ENCODE assay signal across 34 cellular contexts in the genomic region with DNA sequence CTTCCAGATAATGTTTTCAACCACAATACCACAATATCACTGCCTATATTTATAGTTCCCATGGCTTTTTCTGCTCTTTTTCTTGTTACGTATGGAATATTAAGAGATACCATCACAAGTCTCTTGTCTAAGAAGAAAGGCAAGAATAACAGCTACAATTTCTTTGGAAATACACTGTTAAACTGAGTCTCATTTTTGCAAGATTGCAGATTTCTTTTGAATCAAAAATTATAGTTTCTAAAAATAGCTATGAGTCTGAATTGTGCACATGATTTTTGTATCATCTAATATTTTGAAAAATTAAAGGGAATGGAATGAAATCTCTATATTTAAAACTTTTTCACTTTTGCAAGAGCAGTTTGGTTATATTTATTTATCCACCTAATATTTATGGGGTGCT. TPM values are rescaled to one million over a fixed set of nuclear protein-coding genes. Genes with fewer than 3 reads are reported as not detected.
"Had no signal": no experiment of that assay in that cellular context is flagged by ENCODE, and none has a peak within 500 bp of the region (broad histone marks: within the 10 kb centered on the region; RNA-seq: fewer than 3 reads in every experiment).

No MANE protein-coding gene starts in this region.

- H3K9ac ChIP-seq: neural progenitor cell, parathyroid adenoma had no signal

- H3K4me3 ChIP-seq: neural progenitor cell, ovary, psoas muscle, skin epidermis, smooth muscle cell, spleen, suprapubic skin, testis, tibial artery, transverse colon, upper lobe of right lung, uterus had no signal

- ATAC-seq: natural killer cell; psoas muscle; right cardiac atrium; sciatic nerve; stimulated activated memory B cell treated with anti-CD40 and anti-IgM and Interleukin-4, amounts not matched to agents 10 μg/mL and 1 μg/mL and 100 μg/mL, for 72 hours; stimulated activated naive CD8-positive, alpha-beta T cell treated with anti-CD3 and anti-CD28 coated beads, Interleukin-15, amount 100 ng/mL, for 72 hours; stimulated activated naive CD8-positive, alpha-beta T cell treated with anti-CD3 and anti-CD28 coated beads, Interleukin-15, Interleukin-2, amounts not matched to agents 100 U/mL and 50 U/mL, for 24 hours; upper lobe of right lung had no signal

- H3K27ac ChIP-seq: neural progenitor cell, ovary, parathyroid adenoma, psoas muscle, skin epidermis, spleen, suprapubic skin, testis, tibial artery, transverse colon, upper lobe of right lung, uterus had no signal

- H3K4me1 ChIP-seq: neural progenitor cell, parathyroid adenoma, psoas muscle, spleen, suprapubic skin, testis, tibial artery, transverse colon, upper lobe of right lung, uterus had no signal

- DNase-seq: natural killer cell; occipital lobe; ovary; posterior cingulate gyrus; psoas muscle; right cardiac atrium; spleen; stimulated activated CD4-positive, alpha-beta T cell treated with anti-CD3 and anti-CD28 coated beads, Interleukin-12 subunit alpha, Interleukin-12 subunit beta, amount 100 ng/mL, for 4 hours; stimulated activated CD4-positive, alpha-beta T cell treated with anti-CD3 and anti-CD28 coated beads, Interleukin-1b, Interleukin-23, amount 100 ng/mL, for 48 hours; stimulated activated CD4-positive, alpha-beta T cell treated with anti-CD3 and anti-CD28 coated beads, Interleukin-4, amount 100 ng/mL, for 1 hour; stimulated activated CD4-positive, alpha-beta T cell treated with anti-CD3 and anti-CD28 coated beads, Interleukin-4, amount 100 ng/mL, for 4 hours; stimulated activated CD8-positive, alpha-beta memory T cell treated with anti-CD3 and anti-CD28 coated beads, Interleukin-4, amount 100 ng/mL, for 48 hours; stimulated activated naive CD4-positive, alpha-beta T cell; stimulated activated naive CD8-positive, alpha-beta T cell treated with anti-CD3 and anti-CD28 coated beads, Interleukin-15, amount 100 ng/mL, for 72 hours; stimulated activated naive CD8-positive, alpha-beta T cell treated with anti-CD3 and anti-CD28 coated beads, Interleukin-15, Interleukin-2, amounts not matched to agents 100 U/mL and 50 U/mL, for 24 hours; substantia nigra; testis; tibial artery; transverse colon; upper lobe of right lung; uterus had no signal

- H3K27me3 ChIP-seq: neural progenitor cell, ovary, spleen, suprapubic skin, testis, tibial artery, transverse colon, upper lobe of right lung, uterus had no signal

- H3K9me3 ChIP-seq: psoas muscle, spleen, suprapubic skin, testis, tibial artery, transverse colon, upper lobe of right lung, uterus had no signal

- H3K36me3 ChIP-seq: neural progenitor cell, ovary, spleen, suprapubic skin, tibial artery, transverse colon, upper lobe of right lung, uterus had no signal

- H3K79me2 ChIP-seq: parathyroid adenoma had no signal

- H3K4me2 ChIP-seq: neural progenitor cell, smooth muscle cell had no signal

- H2AFZ ChIP-seq: neural progenitor cell, parathyroid adenoma had no signal

RNA-seq across cellular contexts. Expression of a gene that starts 51.2 kb away (rescaled TPM):
- total RNA-seq: natural killer cell, occipital lobe, osteoblast, ovary, progenitor cell of endocrine pancreas, psoas muscle, renal cortical epithelial cell, right cardiac atrium, sciatic nerve, smooth muscle cell, spleen, suprapubic skin, transverse colon, upper lobe of right lung, urinary bladder, uterus had no signal
- polyA plus RNA-seq: neural cell, ovary, psoas muscle, right cardiac atrium, smooth muscle cell, spleen, thymus, urinary bladder had no signal
